Comparison of ENCODE assay signal across 27 cellular contexts in the genomic region with DNA sequence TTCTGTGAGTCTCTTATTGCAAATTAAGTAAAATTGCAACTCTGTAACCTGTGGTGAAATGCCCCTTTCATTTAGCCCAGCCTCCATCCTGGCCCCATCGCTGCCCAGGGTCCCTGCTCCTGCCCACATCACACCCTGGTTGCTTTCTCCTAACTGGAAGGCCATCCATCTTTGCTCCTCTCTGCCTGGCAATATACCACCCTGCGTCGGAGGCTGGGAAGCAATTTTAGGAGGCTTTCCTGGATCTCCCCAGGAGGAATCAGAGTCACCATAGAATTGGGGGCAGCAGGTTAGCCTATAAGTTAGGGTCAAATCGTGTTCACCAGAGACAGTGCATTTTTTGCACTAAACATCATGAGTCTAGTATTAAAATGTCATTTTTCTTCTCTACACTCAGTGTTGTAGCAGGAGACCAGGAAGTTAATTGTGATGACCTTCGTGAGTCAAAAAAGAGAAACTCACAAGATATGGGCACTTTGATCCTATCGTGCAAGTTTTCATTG. TPM values are rescaled to one million over a fixed set of nuclear protein-coding genes. Genes with fewer than 3 reads are reported as not detected.
"Had no signal": no experiment of that assay in that cellular context is flagged by ENCODE, and none has a peak within 500 bp of the region (broad histone marks: within the 10 kb centered on the region; RNA-seq: fewer than 3 reads in every experiment).

No MANE protein-coding gene starts in this region.

- H3K27me3 Mint-ChIP-seq: activated CD4-positive, alpha-beta T cell treated with anti-CD3 and anti-CD28 coated beads, Interleukin-2, amount 10 ng/mL, durations not matched to agents 24 days and 14 days; activated naive CD8-positive, alpha-beta T cell treated with anti-CD3 and anti-CD28 coated beads, Interleukin-2, amount 10 ng/mL, durations not matched to agents 7 days and 5 days; brain had no signal

- FAIRE-seq: colon, TTC549 had no signal

- H3K9me3 Mint-ChIP-seq: activated T-helper 17 cell treated with anti-CD3 and anti-CD28 coated beads, Interleukin-2, amount 50 U/mL, for 72 hours had no signal

- H3K4me2 ChIP-seq: neural progenitor cell had no signal

- DNase-seq: activated CD4-positive, alpha-beta T cell treated with anti-CD3 and anti-CD28 coated beads, Interleukin-2, amount 10 ng/mL, durations not matched to agents 24 days and 14 days; activated CD4-positive, CD25-positive, alpha-beta regulatory T cell; activated CD8-positive, alpha-beta T cell treated with anti-CD3 and anti-CD28 coated beads for 36 hours; activated naive CD4-positive, alpha-beta T cell treated with Interleukin-2 at 50 U/mL for 16 hours; activated naive CD8-positive, alpha-beta T cell treated with anti-CD3 and anti-CD28 coated beads, Interleukin-2, amount 10 ng/mL, durations not matched to agents 7 days and 5 days; activated T-cell treated with anti-CD3 and anti-CD28 coated beads, Interleukin-2, amount 50 U/mL, for 1 hour; caudate nucleus; heart right ventricle; left lung; mucosa of descending colon; naive B cell; ovary; psoas muscle; right cardiac atrium; stimulated activated CD4-positive, alpha-beta T cell treated with anti-CD3 and anti-CD28 coated beads, Interleukin-2, amount 100 ng/mL, for 24 hours; stimulated activated naive CD4-positive, alpha-beta T cell treated with Interleukin-2 at 50 U/mL for 16 hours; thyroid gland; uterus had no signal

- H3K9ac ChIP-seq: neural progenitor cell had no signal

- H3K27ac Mint-ChIP-seq: activated CD4-positive, alpha-beta T cell treated with anti-CD3 and anti-CD28 coated beads, Interleukin-2, amount 10 ng/mL, durations not matched to agents 24 days and 14 days; activated CD8-positive, alpha-beta T cell treated with anti-CD3 and anti-CD28 coated beads for 36 hours; activated naive CD8-positive, alpha-beta T cell treated with anti-CD3 and anti-CD28 coated beads, Interleukin-2, amount 10 ng/mL, durations not matched to agents 7 days and 5 days; activated T-helper 17 cell treated with anti-CD3 and anti-CD28 coated beads, Interleukin-2, amount 50 U/mL, for 72 hours; neural progenitor cell had no signal

- H3K4me3 ChIP-seq: gastroesophageal sphincter, heart right ventricle, left lung, mucosa of descending colon, neural progenitor cell, ovary, psoas muscle, thyroid gland, uterus had no signal

- H3K4me3 Mint-ChIP-seq: activated CD4-positive, alpha-beta T cell treated with anti-CD3 and anti-CD28 coated beads, Interleukin-2, amount 10 ng/mL, durations not matched to agents 24 days and 14 days; activated CD8-positive, alpha-beta T cell treated with anti-CD3 and anti-CD28 coated beads for 36 hours; activated naive CD8-positive, alpha-beta T cell treated with anti-CD3 and anti-CD28 coated beads, Interleukin-2, amount 10 ng/mL, durations not matched to agents 7 days and 5 days; activated T-helper 17 cell treated with anti-CD3 and anti-CD28 coated beads, Interleukin-2, amount 50 U/mL, for 72 hours; brain; naive B cell; neural progenitor cell had no signal

- H3K36me3 ChIP-seq: gastroesophageal sphincter, heart right ventricle, left lung, neural progenitor cell, ovary, thyroid gland, uterus had no signal

- H3K27ac ChIP-seq: gastroesophageal sphincter, left lung, neural progenitor cell, psoas muscle, thyroid gland, uterus had no signal

- H3K9me3 ChIP-seq: gastroesophageal sphincter, left lung, mucosa of descending colon, ovary, psoas muscle, thyroid gland, uterus had no signal

- H3K27me3 ChIP-seq: gastroesophageal sphincter, heart right ventricle, left lung, neural progenitor cell, ovary, thyroid gland, uterus had no signal

- ATAC-seq: activated CD8-positive, alpha-beta T cell treated with anti-CD3 and anti-CD28 coated beads for 36 hours; activated T-helper 17 cell treated with anti-CD3 and anti-CD28 coated beads, Interleukin-2, amount 50 U/mL, for 72 hours; gastroesophageal sphincter; heart right ventricle; left lung; psoas muscle; right cardiac atrium had no signal

- H3K36me3 Mint-ChIP-seq: activated naive CD8-positive, alpha-beta T cell treated with anti-CD3 and anti-CD28 coated beads, Interleukin-2, amount 10 ng/mL, durations not matched to agents 7 days and 5 days; brain; neural progenitor cell had no signal

RNA-seq across cellular contexts. Expression of gene TXNDC2, which starts 14.5 kb away (rescaled TPM):
- total RNA-seq: activated CD4-positive, alpha-beta T cell treated with anti-CD3 and anti-CD28 coated beads, Interleukin-2, amount 10 ng/mL, durations not matched to agents 24 days and 14 days; activated CD8-positive, alpha-beta T cell treated with anti-CD3 and anti-CD28 coated beads for 36 hours; activated naive CD8-positive, alpha-beta T cell treated with anti-CD3 and anti-CD28 coated beads, Interleukin-2, amount 10 ng/mL, durations not matched to agents 7 days and 5 days; activated T-helper 17 cell treated with anti-CD3 and anti-CD28 coated beads, Interleukin-2, amount 50 U/mL, for 72 hours; kidney epithelial cell; skeletal muscle tissue; T-helper 2 cell treated with Interferon-gamma antibody and Interleukin-4, amounts not matched to agents 100 ng/mL and 5 ng/mL, for 36 hours; thyroid gland had no signal
- polyA plus RNA-seq: right cardiac atrium had no signal
